Comparison of ENCODE assay signal across 21 cellular contexts in genomic region chr21:34180406-34180805, GRCh38.
DNase-seq lines count a peak whose midpoint lies in the region; ATAC-seq, FAIRE-seq and TF ChIP-seq lines count a peak whose summit lies in the region.
"Had no signal": no experiment of that assay in that cellular context is flagged by ENCODE, and none has a peak within 500 bp of the region (broad histone marks: within the 10 kb centered on the region; RNA-seq: fewer than 3 reads in every experiment).

No MANE protein-coding gene starts in this region.

- H3K27me3 ChIP-seq in HUES6 (ENCODE audit: control insufficient read depth, insufficient read depth, low read length) (peaks cover 15% of the 10 kb centered on the region; the same call in 1 of the 2 replicates), H1 (replicated peaks in 1 of 4; ENCODE audit: control insufficient read depth in 3 of 4, extremely low read depth in 1 of 4, insufficient read depth in 3 of 4, low read length in 3 of 4) (peaks cover 2 to 18% (median 7%) of the 10 kb centered on the region in 4 experiments; a peak in 5 of 7 replicates), lower lobe of right lung (ENCODE audit: low read depth) (no peaks in the 10 kb centered on the region), spleen (replicated peaks in 1 of 7) (no peaks in the 10 kb centered on the region)
- H3K27me3 ChIP-seq: vagina had no signal

- no peak for ATAC-seq in lower lobe of right lung
- ATAC-seq: stimulated activated naive CD8-positive, alpha-beta T cell treated with anti-CD3 and anti-CD28 coated beads, Interleukin-15, Interleukin-2, amounts not matched to agents 100 U/mL and 50 U/mL, for 24 hours had no signal

- H3K79me1 ChIP-seq in H1 (ENCODE audit: low read depth, low read length): no peaks in the 10 kb centered on the region

- no peak overlapping the region for H4K5ac ChIP-seq in H1 (ENCODE audit: insufficient read length, low read depth, low read length)

- no peak overlapping the region for H3K18ac ChIP-seq in H1 (ENCODE audit: extremely low read depth, low read length)

- H3K9me3 ChIP-seq in HUES6 (ENCODE audit: control insufficient read depth, insufficient read depth, low read depth, low read length): peaks cover 5% of the 10 kb centered on the region; the same call in 1 of the 2 replicates
- H3K9me3 ChIP-seq in H1 (ENCODE audit: insufficient read depth in 2 of 2, low read depth in 1 of 2, low read length in 1 of 2): no peaks in the 10 kb centered on the region
- H3K9me3 ChIP-seq in lower lobe of right lung: no peaks in the 10 kb centered on the region
- peaks cover 0 to 16% (median 0%) of the 10 kb centered on the region in 8 donors for H3K9me3 ChIP-seq in spleen
- H3K9me3 ChIP-seq: vagina had no signal

- H3K4me2 ChIP-seq in H1 (ENCODE audit: insufficient read depth in 1 of 2, low read depth in 2 of 2, low read length in 2 of 2): peak overlapping the region; percentile 38 to 67; a peak in 3 of 4 replicates

- no peak overlapping the region for H2BK15ac ChIP-seq in H1 (ENCODE audit: low read length)

- H2BK120ac ChIP-seq in H1 (replicated peaks; ENCODE audit: low read depth, low read length): no peak overlapping the region

- H2AK5ac ChIP-seq in H1 (ENCODE audit: low read depth, low read length): no peak overlapping the region

- DNase-seq in H1 (ENCODE audit: low read depth in 1 of 2, low spot score in 2 of 2) (no peak), lower lobe of right lung (no peak), spleen (no peak), ecto neural progenitor cell (ENCODE audit: low spot score) (no peak), NCI-H82 treated with DMSO at 0.1 percent for 48 hours (lab: John Stamatoyannopoulos, UW; ENCODE audit: unreplicated experiment) (no peak), AG08396 (ENCODE audit: low spot score) (no peak)
- no peak for DNase-seq in stimulated activated naive CD4-positive, alpha-beta T cell (lab: John Stamatoyannopoulos, UW)
- DNase-seq: activated CD4-positive, alpha-beta T cell treated with anti-CD3 and anti-CD28 coated beads, Interleukin-2, amount 50 U/mL, for 4 hours; activated naive CD4-positive, alpha-beta T cell; HCEC 1CT; mammary epithelial cell; MV-4-11; NCI-H2081; NCI-H510A; nephron progenitor cell; stimulated activated naive CD8-positive, alpha-beta T cell treated with anti-CD3 and anti-CD28 coated beads, Interleukin-15, Interleukin-2, amounts not matched to agents 100 U/mL and 50 U/mL, for 24 hours; SW 1271 had no signal

- no peak overlapping the region for H2BK5ac ChIP-seq in H1 (ENCODE audit: low read depth, low read length)

- H4K91ac ChIP-seq in H1 (replicated peaks; ENCODE audit: insufficient read length, low read length): no peak overlapping the region

- CTCF ChIA-PET in H1 (lab: Charles Lee; ENCODE audit: partially characterized antibody): interaction anchor here (1.4 to 2.2 kb wide), 2 partner anchors 49 to 63 kb away, joined by 4 read pairs; no protein-coding TSS in a partner anchor

- no peak overlapping the region for H4K8ac ChIP-seq in H1 (ENCODE audit: extremely low read depth, insufficient read depth, low read length)

- H3K9ac ChIP-seq in HUES6 (ENCODE audit: low read length) (no peak overlapping the region), H1 (replicated peaks in 1 of 4; ENCODE audit: extremely low read depth in 1 of 4, low read depth in 3 of 4, low read length in 3 of 4) (no peak overlapping the region)

- no peak overlapping the region; the same call in 1 of the 2 replicates for H2BK20ac ChIP-seq in H1 (ENCODE audit: low read length)

- no peak overlapping the region; the same call in 1 of the 2 replicates for H3K27ac ChIP-seq in HUES6 (ENCODE audit: low read depth, low read length)
- H3K27ac ChIP-seq in H1 (ENCODE audit: low read depth, low read length): no peak overlapping the region
- H3K27ac ChIP-seq in lower lobe of right lung: no peak overlapping the region
- H3K27ac ChIP-seq in spleen: peak overlapping the region in 5 of 8 donors; percentile 38 to 66 (median 51)
- H3K27ac ChIP-seq: RWPE1, vagina had no signal

- intact Hi-C loops in lower lobe of right lung (cut with DNase I): no loop called here
- intact Hi-C loops in spleen (cut with DNase I; ENCODE audit: low total_unique reads): no loop called here

- H3K4me3 ChIP-seq in HUES6 (ENCODE audit: low read depth, low read length) (peak overlapping the region; percentile 41; the same call in 1 of the 2 replicates), H1 (ENCODE audit: extremely low read depth in 1 of 4, insufficient read depth in 2 of 4, low read depth in 3 of 4, low read length in 4 of 4) (peak overlapping the region in 2 of 4 experiments; percentile 1 to 44; a peak in 3 of 8 replicates), lower lobe of right lung (peak overlapping the region; percentile 2), spleen (peak overlapping the region in 2 of 8 donors; percentile 1 to 30)
- H3K4me3 ChIP-seq: vagina had no signal

- no peak overlapping the region for H3K4ac ChIP-seq in H1 (replicated peaks; ENCODE audit: insufficient read length, low read depth, low read length)

- TF ChIP-seq POLR2A in H1 (IDR thresholded peaks at IDR 0.05; ENCODE audit: control extremely low read depth in 1 of 2, low read depth in 2 of 2, low read length in 2 of 2): no peak
- no peak for TF ChIP-seq POLR2A in spleen (IDR thresholded peaks at IDR 0.05)

- no peak overlapping the region for H3K14ac ChIP-seq in H1 (ENCODE audit: insufficient read length)

- 47% methylated on average over 4 of the region's 4 CpGs; no CpG with 5 or more reads in 1 of the 2 experiments for WGBS in H1 (ENCODE audit: extremely low coverage in 1 of 2, insufficient coverage in 1 of 2, insufficient read length in 1 of 2, insufficient replicate concordance in 2 of 2, low coverage in 1 of 2, low lambda C conversion rate in 2 of 2, missing lambda C conversion rate in 1 of 2), 2 experiments
- WGBS in spleen, 5 donors: 65 to 77% (median 69%) methylated on average over 4 of the region's 4 CpGs

- H3K23ac ChIP-seq in H1 (ENCODE audit: insufficient read length): no peak overlapping the region

- no peak overlapping the region for H2BK12ac ChIP-seq in H1 (ENCODE audit: low read depth, low read length)

- 0 out of 2 replicates have a peak, but pooled peaks cover 2% of the 10 kb centered on the region for H3K23me2 ChIP-seq in H1 (ENCODE audit: low read depth, low read length)

- no peak overlapping the region for H3K56ac ChIP-seq in H1 (replicated peaks; ENCODE audit: insufficient read length, low read depth, low read length)

- TF ChIP-seq CTCF in H1 (IDR thresholded peaks at IDR 0.05; ENCODE audit: control extremely low read depth in 1 of 3, insufficient read depth in 1 of 3, low read depth in 1 of 3, low read length in 3 of 3) (no peak), lower lobe of right lung (IDR thresholded peaks at IDR 0.05) (no peak), spleen (IDR thresholded peaks at IDR 0.05 in 8 of 11, conservative IDR thresholded peaks at IDR 0.05 in 3 of 11) (no peak)

- H3K36me3 ChIP-seq in HUES6 (ENCODE audit: control insufficient read depth, insufficient read depth, low read length) (no peaks in the 10 kb centered on the region), H1 (ENCODE audit: control insufficient read depth in 2 of 4, insufficient read depth in 4 of 4, low read length in 3 of 4) (no peaks in the 10 kb centered on the region), lower lobe of right lung (no peaks in the 10 kb centered on the region), spleen (no peaks in the 10 kb centered on the region)
- H3K36me3 ChIP-seq: vagina had no signal

- no peak for TF ChIP-seq EP300 in H1 (IDR thresholded peaks at IDR 0.05; ENCODE audit: borderline replicate concordance in 1 of 2, low read depth in 2 of 2, low read length in 2 of 2)

- H3K79me2 ChIP-seq in H1 (ENCODE audit: control insufficient read depth in 1 of 2, insufficient read depth in 2 of 2, low read length in 2 of 2): no peaks in the 10 kb centered on the region

- no peak overlapping the region for H2AFZ ChIP-seq in H1 (ENCODE audit: low read length)

- POLR2A ChIA-PET in H1 (lab: Charles Lee; ENCODE audit: partially characterized antibody): interaction anchor here (1.4 kb wide), 1 partner anchor 10 kb away, joined by 3 read pairs; no protein-coding TSS in a partner anchor

- H4K20me1 ChIP-seq in H1 (replicated peaks in 1 of 2; ENCODE audit: control insufficient read depth in 1 of 2, insufficient read depth in 2 of 2, low read length in 2 of 2): no peaks in the 10 kb centered on the region

- TF ChIP-seq RAD21 in H1 (IDR thresholded peaks at IDR 0.05 in 1 of 2, conservative IDR thresholded peaks at IDR 0.05 in 1 of 2; ENCODE audit: low read depth in 2 of 2, low read length in 2 of 2): no peak

- H3K4me1 ChIP-seq in HUES6 (ENCODE audit: control insufficient read depth, insufficient read depth, low read length) (peaks cover 32% of the 10 kb centered on the region), H1 (replicated peaks in 1 of 4; ENCODE audit: control insufficient read depth in 3 of 4, insufficient read depth in 4 of 4, low read length in 3 of 4) (peaks cover 4 to 22% (median 15%) of the 10 kb centered on the region in 4 experiments; a peak in 6 of 7 replicates), lower lobe of right lung (no peaks in the 10 kb centered on the region), spleen (peaks cover 0 to 5% (median 0%) of the 10 kb centered on the region in 6 donors)
- H3K4me1 ChIP-seq: vagina had no signal

- no peak for FAIRE-seq in H1 (lab: Jason Lieb, UNC)
- FAIRE-seq: GM18507 had no signal

TF ChIP-seq in H1, 55 proteins besides CTCF, POLR2A, EP300 and RAD21:
- TF ChIP-seq TEAD4 (IDR thresholded peaks at IDR 0.05; ENCODE audit: low read depth, low read length): no peak
- no peak for TF ChIP-seq USF2 (IDR thresholded peaks at IDR 0.05; ENCODE audit: low read length)
- no peak for TF ChIP-seq CTBP2 (IDR thresholded peaks at IDR 0.05; ENCODE audit: borderline replicate concordance, insufficient read depth, insufficient read length, low read length)
- TF ChIP-seq TBP (IDR thresholded peaks at IDR 0.05; ENCODE audit: low read depth, low read length): no peak
- TF ChIP-seq MAX (IDR thresholded peaks at IDR 0.05): no peak
- TF ChIP-seq POLR2AphosphoS5 (IDR thresholded peaks at IDR 0.05; ENCODE audit: low read depth, low read length): no peak
- TF ChIP-seq POU5F1 (IDR thresholded peaks at IDR 0.05; ENCODE audit: low read depth, low read length): no peak

Comparison
In these comparisons a context has a peak if more than half of its experiments do, and no peak if none do; other contexts are left out.
1. H3K27ac ChIP-seq: peak in spleen (5 of 8); none in HUES6 (single experiment), H1 (single experiment) and lower lobe of right lung (single experiment).